Comparison of ENCODE assay signal across 9 cellular contexts in genomic region chr11:69337211-69337721, GRCh38. TPM values are rescaled to one million over a fixed set of nuclear protein-coding genes. Genes with fewer than 3 reads are reported as not detected.
A peak's percentile ranks its signal among the peaks of the same experiment; 100 is the strongest.
DNase-seq lines count a peak whose midpoint lies in the region; ATAC-seq lines count a peak whose summit lies in the region.
"Had no signal": no experiment of that assay in that cellular context is flagged by ENCODE, and none has a peak within 500 bp of the region (broad histone marks: within the 10 kb centered on the region; RNA-seq: fewer than 3 reads in every experiment).

No MANE protein-coding gene starts in this region.

- intact Hi-C loops in Right ventricle myocardium superior (cut with DNase I) (no loop called here), cardiac septum (cut with DNase I) (no loop called here)

- H3K9me3 Mint-ChIP-seq in stimulated activated naive B cell treated with anti-CD40 and anti-IgM and Interleukin-4, amounts not matched to agents 10 μg/mL and 1 μg/mL and 100 μg/mL, for 72 hours = peaks cover 16% of the 10 kb centered on the region in 2 donors
- H3K9me3 Mint-ChIP-seq: immature natural killer cell had no signal

- DNase-seq in Right ventricle myocardium superior (no peak), cardiac septum (ENCODE audit: low spot score) (no peak), SW480 (ENCODE audit: low spot score) (peak; percentile 60), kidney glomerular epithelial cell (lab: John Stamatoyannopoulos, UW) (no peak), medulla oblongata (ENCODE audit: extremely low spot score) (no peak)
- peak; percentile 72 for DNase-seq in stimulated activated naive B cell treated with anti-CD40 and anti-IgM and Interleukin-4, amounts not matched to agents 10 μg/mL and 1 μg/mL and 100 μg/mL, for 72 hours

- peaks cover 9 to 18% of the 10 kb centered on the region in 2 donors for H3K36me3 Mint-ChIP-seq in stimulated activated naive B cell treated with anti-CD40 and anti-IgM and Interleukin-4, amounts not matched to agents 10 μg/mL and 1 μg/mL and 100 μg/mL, for 72 hours

- no peaks in the 10 kb centered on the region for H3K27me3 Mint-ChIP-seq in stimulated activated naive B cell treated with anti-CD40 and anti-IgM and Interleukin-4, amounts not matched to agents 10 μg/mL and 1 μg/mL and 100 μg/mL, for 72 hours

- peak overlapping the region; percentile 89 for H3K27ac Mint-ChIP-seq in stimulated activated naive B cell treated with anti-CD40 and anti-IgM and Interleukin-4, amounts not matched to agents 10 μg/mL and 1 μg/mL and 100 μg/mL, for 72 hours
- H3K27ac Mint-ChIP-seq: immature natural killer cell had no signal

- ATAC-seq in Right ventricle myocardium superior (ENCODE audit: poor library complexity) (peak; percentile 20), esophagus mucosa (peak; percentile 70), GM21717 (IDR thresholded peaks at IDR 0.05; ENCODE audit: unreplicated experiment) (no peak)
- ATAC-seq in stimulated activated naive B cell treated with anti-CD40 and anti-IgM and Interleukin-4, amounts not matched to agents 10 μg/mL and 1 μg/mL and 100 μg/mL, for 72 hours (replicated peaks) = peak; percentile 98

- peaks cover 38 to 53% of the 10 kb centered on the region in 2 donors for H3K4me1 Mint-ChIP-seq in stimulated activated naive B cell treated with anti-CD40 and anti-IgM and Interleukin-4, amounts not matched to agents 10 μg/mL and 1 μg/mL and 100 μg/mL, for 72 hours

- peak overlapping the region; percentile 41 for H3K4me3 Mint-ChIP-seq in stimulated activated naive B cell treated with anti-CD40 and anti-IgM and Interleukin-4, amounts not matched to agents 10 μg/mL and 1 μg/mL and 100 μg/mL, for 72 hours

RNA-seq across cellular contexts. Expression of gene MYEOV, which starts 43.3 kb away (rescaled TPM):
- total RNA-seq in Right ventricle myocardium superior (not detected), cardiac septum (not detected), esophagus mucosa (4.7 TPM)

Comparison
In these comparisons a context has a peak if more than half of its experiments do, and no peak if none do; other contexts are left out.
1. DNase-seq: peak in SW480 (single experiment) and stimulated activated naive B cell treated with anti-CD40 and anti-IgM and Interleukin-4, amounts not matched to agents 10 μg/mL and 1 μg/mL and 100 μg/mL, for 72 hours (single experiment); none in Right ventricle myocardium superior (single experiment), cardiac septum (single experiment), kidney glomerular epithelial cell (single experiment) and medulla oblongata (single experiment).